In genomic region chr18:8324343-8325065, GRCh38 we compare ENCODE assay signal across 1 cellular context.
TF ChIP-seq lines count a peak whose summit lies in the region.

No MANE protein-coding gene starts in this region.

TF ChIP-seq in WTC11, 78 proteins besides CTCF, POLR2A, EP300 and RAD21 (continued from another document):
- TF ChIP-seq PRDM15 (CRISPR knock-in tag; IDR thresholded peaks at IDR 0.05) = no peak
- no peak for TF ChIP-seq FOXJ3 (CRISPR knock-in tag; IDR thresholded peaks at IDR 0.05; ENCODE audit: borderline replicate concordance)
- no peak for TF ChIP-seq USF1 (CRISPR knock-in tag; IDR thresholded peaks at IDR 0.05)
- TF ChIP-seq ZBTB21 (CRISPR knock-in tag; IDR thresholded peaks at IDR 0.05; ENCODE audit: borderline replicate concordance) = no peak
- no peak for TF ChIP-seq ZNF317 (CRISPR knock-in tag; IDR thresholded peaks at IDR 0.05; ENCODE audit: borderline replicate concordance, low read depth)
- TF ChIP-seq TP53 (CRISPR knock-in tag; IDR thresholded peaks at IDR 0.05) = no peak
- TF ChIP-seq STAT6 (CRISPR knock-in tag; conservative IDR thresholded peaks at IDR 0.05; ENCODE audit: low read depth) = no peak
- no peak for TF ChIP-seq IRF2 (CRISPR knock-in tag; IDR thresholded peaks at IDR 0.05; ENCODE audit: borderline replicate concordance, low read depth)
- TF ChIP-seq ZNF281 (CRISPR knock-in tag; IDR thresholded peaks at IDR 0.05) = no peak
- TF ChIP-seq E2F4 (CRISPR knock-in tag; IDR thresholded peaks at IDR 0.05; ENCODE audit: borderline replicate concordance, low read depth) = no peak
- no peak for TF ChIP-seq KAT7 (CRISPR knock-in tag; IDR thresholded peaks at IDR 0.05; ENCODE audit: borderline replicate concordance)
- no peak for TF ChIP-seq SP1 (CRISPR knock-in tag; conservative IDR thresholded peaks at IDR 0.05)
- no peak for TF ChIP-seq HMGA2 (CRISPR knock-in tag; IDR thresholded peaks at IDR 0.05)
